In genomic region chr20:1840865-1841553, GRCh38 we compare ENCODE assay signal across 14 cellular contexts. TPM values are rescaled to one million over a fixed set of nuclear protein-coding genes. Genes with fewer than 3 reads are reported as not detected.
A peak's percentile ranks its signal among the peaks of the same experiment; 100 is the strongest.
DNase-seq lines count a peak whose midpoint lies in the region; ATAC-seq and TF ChIP-seq lines count a peak whose summit lies in the region.
"Had no signal": no experiment of that assay in that cellular context is flagged by ENCODE, and none has a peak within 500 bp of the region (broad histone marks: within the 10 kb centered on the region; RNA-seq: fewer than 3 reads in every experiment).

No MANE protein-coding gene starts in this region.

- peak; percentile 7 to 9 for ATAC-seq in left cardiac atrium
- no peak for ATAC-seq in left ventricle myocardium superior
- no peak for ATAC-seq in GM19035 (IDR thresholded peaks at IDR 0.05; ENCODE audit: unreplicated experiment)
- ATAC-seq: activated CD8-positive, alpha-beta T cell treated with anti-CD3 and anti-CD28 coated beads, Interleukin-2, amount 10 ng/mL, durations not matched to agents 7 days and 5 days; body of pancreas; CD8-positive, alpha-beta T cell had no signal

- DNase-seq in left cardiac atrium (no peak), left ventricle myocardium superior (no peak), epithelial cell of esophagus (ENCODE audit: low read depth) (peak; percentile 31), NCI-H128 (lab: John Stamatoyannopoulos, UW; ENCODE audit: unreplicated experiment) (no peak), epidermal melanocyte (ENCODE audit: insufficient read length, low spot score) (no peak), HuH-7 (ENCODE audit: low spot score) (no peak)
- DNase-seq: activated CD8-positive, alpha-beta T cell treated with anti-CD3 and anti-CD28 coated beads, Interleukin-2, amount 10 ng/mL, durations not matched to agents 7 days and 5 days; activated gamma-delta T cell treated with Interleukin-2 at 50 U/mL for 16 hours; CD8-positive, alpha-beta T cell; SK-N-SH; stimulated activated CD4-positive, alpha-beta T cell treated with anti-CD3 and anti-CD28 coated beads, Interleukin-1b, Interleukin-23, amount 100 ng/mL, for 48 hours had no signal

- peaks cover 71 to 74% of the 10 kb centered on the region in 2 experiments for H3K4me1 ChIP-seq in neutrophil (ENCODE audit: control insufficient read depth in 1 of 2, insufficient read depth in 1 of 2, low read depth in 1 of 2, low read length in 1 of 2)
- H3K4me1 ChIP-seq: body of pancreas had no signal

- peak overlapping the region; percentile 97 for H3K27ac ChIP-seq in neutrophil

- H3K36me3 ChIP-seq in neutrophil, result no peaks in the 10 kb centered on the region

- no peaks in the 10 kb centered on the region for H3K9me3 ChIP-seq in neutrophil
- H3K9me3 ChIP-seq: body of pancreas, SK-N-SH had no signal

- no peak overlapping the region for H3K4me3 ChIP-seq in epithelial cell of esophagus (ENCODE audit: low read length)
- peak overlapping the region; percentile 23 to 35 for H3K4me3 ChIP-seq in neutrophil (ENCODE audit: low read depth in 1 of 2, low read length in 1 of 2)
- H3K4me3 ChIP-seq: body of pancreas had no signal

- intact Hi-C loops in left cardiac atrium (cut with DNase I) (no loop called here), left ventricle myocardium superior (cut with micrococcal nuclease) (no loop called here)

- H3K27me3 ChIP-seq in neutrophil, result no peaks in the 10 kb centered on the region
- H3K27me3 ChIP-seq: body of pancreas had no signal

- TF ChIP-seq CTCF in epithelial cell of esophagus (IDR thresholded peaks at IDR 0.05; ENCODE audit: insufficient read depth, low read depth, low read length, missing control alignments), result no peak
- no peak for TF ChIP-seq CTCF in neutrophil (IDR thresholded peaks at IDR 0.05)

RNA-seq across cellular contexts. Expression of gene SIRPA, which starts 54.2 kb away (rescaled TPM):
- total RNA-seq in left cardiac atrium, result 10 to 100 TPM; 38.4 to 46.2 TPM
- total RNA-seq in left ventricle myocardium superior, result 18.1 TPM
- total RNA-seq: activated CD8-positive, alpha-beta T cell treated with anti-CD3 and anti-CD28 coated beads, Interleukin-2, amount 10 ng/mL, durations not matched to agents 7 days and 5 days; CD8-positive, alpha-beta T cell had no signal

Comparison
In these comparisons a context has a peak if more than half of its experiments do, and no peak if none do; other contexts are left out.
1. ATAC-seq: peak in left cardiac atrium (2 of 2); none in left ventricle myocardium superior (single experiment) and GM19035 (single experiment).